Comparison of ENCODE assay signal across 12 cellular contexts in genomic region chr20:49319204-49319809, GRCh38. TPM values are rescaled to one million over a fixed set of nuclear protein-coding genes. Genes with fewer than 3 reads are reported as not detected.
A peak's percentile ranks its signal among the peaks of the same experiment; 100 is the strongest.
DNase-seq lines count a peak whose midpoint lies in the region; ATAC-seq and TF ChIP-seq lines count a peak whose summit lies in the region.
"Had no signal": no experiment of that assay in that cellular context is flagged by ENCODE, and none has a peak within 500 bp of the region (broad histone marks: within the 10 kb centered on the region; RNA-seq: fewer than 3 reads in every experiment).

No MANE protein-coding gene starts in this region.

- TF ChIP-seq CTCF in GM23338 (conservative IDR thresholded peaks at IDR 0.05; ENCODE audit: low read depth in 2 of 2) (no peak), endothelial cell (IDR thresholded peaks at IDR 0.05; ENCODE audit: unreplicated experiment) (no peak), parathyroid adenoma (IDR thresholded peaks at IDR 0.05) (no peak)

- H3F3A ChIP-seq in GM23338 (replicated peaks; ENCODE audit: low read depth), result no peaks in the 10 kb centered on the region

- H3K9me3 ChIP-seq in NT2/D1 (ENCODE audit: insufficient read depth, low read length) (no peaks in the 10 kb centered on the region), parathyroid adenoma (ENCODE audit: control insufficient read depth, low read length) (no peaks in the 10 kb centered on the region)
- H3K9me3 ChIP-seq: tibial nerve had no signal

- DNase-seq in GM23338 (ENCODE audit: low spot score), result peak; percentile 18
- no peak for DNase-seq in NT2/D1 (ENCODE audit: low read depth, low spot score)
- DNase-seq in endothelial cell (ENCODE audit: low spot score), result no peak
- no peak for DNase-seq in GDM1 (lab: John Stamatoyannopoulos, UW)
- DNase-seq in mesenteric fat pad (ENCODE audit: low spot score), result no peak
- DNase-seq in iPS-NIHi7 (ENCODE audit: extremely low spot score), result no peak
- DNase-seq: activated effector memory CD4-positive, alpha-beta T cell treated with anti-CD3 and anti-CD28 coated beads, Interleukin-2, amount 50 U/mL, for 16 hours; midbrain; NCI-H446 treated with DMSO at 0.1 percent for 48 hours had no signal

- H3K27me3 Mint-ChIP-seq in GM23338 (ENCODE audit: insufficient read depth, low read depth, poor library complexity) (peaks cover 51% of the 10 kb centered on the region), endothelial cell (ENCODE audit: unreplicated experiment) (peaks cover 12% of the 10 kb centered on the region)

- H3K4me3 Mint-ChIP-seq in GM23338, result peak overlapping the region; percentile 83
- peak overlapping the region; percentile 88 for H3K4me3 Mint-ChIP-seq in endothelial cell (ENCODE audit: unreplicated experiment)

- H3K36me3 Mint-ChIP-seq in GM23338 (ENCODE audit: low read depth) (no peaks in the 10 kb centered on the region; the same call in 2 of the 3 replicates), endothelial cell (ENCODE audit: low read depth, unreplicated experiment) (peaks cover 6% of the 10 kb centered on the region)

- H3K27ac Mint-ChIP-seq in GM23338, result no peak overlapping the region
- no peak overlapping the region for H3K27ac Mint-ChIP-seq in endothelial cell (ENCODE audit: unreplicated experiment)

- no peaks in the 10 kb centered on the region; the same call in 1 of the 2 replicates for H4K20me1 ChIP-seq in GM23338 (replicated peaks; ENCODE audit: insufficient read depth)

- H3K9me3 Mint-ChIP-seq in GM23338, result peaks cover 2% of the 10 kb centered on the region; the same call in 2 of the 3 replicates
- no peaks in the 10 kb centered on the region for H3K9me3 Mint-ChIP-seq in endothelial cell (ENCODE audit: unreplicated experiment)

- H3K4me1 ChIP-seq in GM23338 (ENCODE audit: insufficient read depth), result peaks cover 14% of the 10 kb centered on the region; the same call in 1 of the 2 replicates
- peaks cover 12% of the 10 kb centered on the region for H3K4me1 ChIP-seq in NT2/D1 (ENCODE audit: insufficient read depth, insufficient read length)
- peaks cover 2% of the 10 kb centered on the region for H3K4me1 ChIP-seq in parathyroid adenoma

- H3K4me2 ChIP-seq in GM23338, result peak overlapping the region; percentile 94
- peak overlapping the region; percentile 82 for H3K4me2 ChIP-seq in parathyroid adenoma (ENCODE audit: low read length)

- H2AFZ ChIP-seq in GM23338, result peak overlapping the region; percentile 96
- H2AFZ ChIP-seq in parathyroid adenoma, result no peak overlapping the region

- H3K79me2 ChIP-seq in GM23338 (replicated peaks; ENCODE audit: insufficient read depth), result no peaks in the 10 kb centered on the region
- H3K79me2 ChIP-seq in parathyroid adenoma, result no peaks in the 10 kb centered on the region

- peak overlapping the region; percentile 88 for H3K4me3 ChIP-seq in GM23338
- H3K4me3 ChIP-seq in NT2/D1 (ENCODE audit: insufficient read length, low read depth), result peak overlapping the region; percentile 57
- peak overlapping the region; percentile 44 for H3K4me3 ChIP-seq in parathyroid adenoma (ENCODE audit: low read depth, low read length)

- no peaks in the 10 kb centered on the region for H3K9me2 ChIP-seq in GM23338 (ENCODE audit: insufficient read depth)

- H3K9ac ChIP-seq in NT2/D1 (ENCODE audit: insufficient read length, low read depth), result no peak overlapping the region
- no peak overlapping the region for H3K9ac ChIP-seq in parathyroid adenoma

- H3K36me3 ChIP-seq in GM23338 (ENCODE audit: insufficient read depth) (no peaks in the 10 kb centered on the region), NT2/D1 (ENCODE audit: insufficient read depth, insufficient read length, low read length) (no peaks in the 10 kb centered on the region), parathyroid adenoma (ENCODE audit: control insufficient read depth, insufficient read depth, low read length) (no peaks in the 10 kb centered on the region)
- H3K36me3 ChIP-seq: tibial nerve had no signal

- H3K27me3 ChIP-seq in GM23338 (ENCODE audit: insufficient read depth), result peaks cover 54% of the 10 kb centered on the region
- peaks cover 50% of the 10 kb centered on the region for H3K27me3 ChIP-seq in NT2/D1 (ENCODE audit: insufficient read depth, insufficient read length)
- no peaks in the 10 kb centered on the region for H3K27me3 ChIP-seq in parathyroid adenoma (ENCODE audit: control insufficient read depth, insufficient read depth, low read length)

- H3K27ac ChIP-seq in GM23338 (ENCODE audit: low read depth) (no peak overlapping the region), parathyroid adenoma (no peak overlapping the region)
- H3K27ac ChIP-seq: tibial nerve had no signal

- H3K4me1 Mint-ChIP-seq in GM23338, result peaks cover 21% of the 10 kb centered on the region
- H3K4me1 Mint-ChIP-seq in endothelial cell (ENCODE audit: unreplicated experiment), result peaks cover 22% of the 10 kb centered on the region

- ATAC-seq in GM23338, result peak; percentile 4; the same call in 2 of the 3 replicates
- ATAC-seq in HG03342 (IDR thresholded peaks at IDR 0.05; ENCODE audit: unreplicated experiment), result no peak

TF ChIP-seq in GM23338, 12 proteins besides CTCF, POLR2A, EP300 and RAD21 (continues in another document):
- TF ChIP-seq EZH2 (IDR thresholded peaks at IDR 0.05; ENCODE audit: low read depth, unreplicated experiment), result peak; percentile 28
- no peak for TF ChIP-seq ZNF462 (CRISPR knock-in tag; IDR thresholded peaks at IDR 0.05)
- no peak for TF ChIP-seq STAT1 (IDR thresholded peaks at IDR 0.05; ENCODE audit: unreplicated experiment)
- no peak for TF ChIP-seq ETS1 (IDR thresholded peaks at IDR 0.05)

RNA-seq across cellular contexts. Expression of gene ZNFX1, which starts 41.5 kb away (rescaled TPM):
- total RNA-seq in GM23338 (2014; rRNA removed; shearing (Covaris generic)), result 11.1 and 12.1 TPM in 2 replicates
- polyA plus RNA-seq in GM23338 (2016; fragmentation: Nextera tagmentation; extraction: Ambion mirVana), result 6.1 and 6.2 TPM in 2 replicates
- 25.0 TPM for total RNA-seq in endothelial cell (ENCODE audit: unreplicated experiment)
- total RNA-seq in mesenteric fat pad, result 43.4 TPM
